In the genomic region with DNA sequence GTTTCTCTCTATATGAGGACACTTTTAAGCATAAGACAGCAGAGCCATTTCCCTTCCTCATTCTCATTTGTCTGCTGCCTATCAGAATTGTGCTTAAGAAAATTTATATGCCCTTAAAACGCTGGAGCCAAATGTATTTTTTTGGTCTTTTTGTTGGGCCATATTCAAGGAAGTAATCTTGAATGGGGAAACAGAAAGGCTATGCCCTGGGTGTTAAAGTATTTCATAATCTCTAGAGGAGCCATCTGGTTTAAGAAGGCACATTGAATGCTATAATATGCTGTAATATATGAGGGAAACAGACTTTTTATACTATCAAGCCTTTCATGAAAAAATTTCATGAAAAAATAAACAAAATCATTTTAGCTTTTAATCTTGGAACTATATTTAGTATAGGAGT, we compare ENCODE assay signal across 22 cellular contexts. TPM values are rescaled to one million over a fixed set of nuclear protein-coding genes. Genes with fewer than 3 reads are reported as not detected.
DNase-seq lines count a peak whose midpoint lies in the region; ATAC-seq, FAIRE-seq and TF ChIP-seq lines count a peak whose summit lies in the region.
"Had no signal": no experiment of that assay in that cellular context is flagged by ENCODE, and none has a peak within 500 bp of the region (broad histone marks: within the 10 kb centered on the region; RNA-seq: fewer than 3 reads in every experiment).

No MANE protein-coding gene starts in this region.

- peak in 1 of 2 donors; percentile 9 for TF ChIP-seq POLR2A in gastrocnemius medialis (IDR thresholded peaks at IDR 0.05)
- no peak for TF ChIP-seq POLR2A in H54 (IDR thresholded peaks at IDR 0.05; ENCODE audit: low read depth, low read length)

- H3K4me1 ChIP-seq in ACC112 (ENCODE audit: control insufficient read depth, insufficient read depth, low read length, unreplicated experiment) = peaks cover 20% of the 10 kb centered on the region
- H3K4me1 ChIP-seq in gastrocnemius medialis = peaks cover 3 to 4% of the 10 kb centered on the region in 2 donors
- no peaks in the 10 kb centered on the region for H3K4me1 ChIP-seq in mesendoderm (ENCODE audit: control insufficient read depth, low read depth, low read length)

- no peak overlapping the region for H3K56ac ChIP-seq in mesendoderm (ENCODE audit: low read length)

- no peaks in the 10 kb centered on the region for H3K27me3 ChIP-seq in ACC112 (ENCODE audit: insufficient read depth, low read length)
- no peaks in the 10 kb centered on the region for H3K27me3 ChIP-seq in gastrocnemius medialis
- H3K27me3 ChIP-seq in mesendoderm (ENCODE audit: insufficient read depth, low read length, poor library complexity) = no peaks in the 10 kb centered on the region
- H3K27me3 ChIP-seq: ovary had no signal

- in situ Hi-C loops in gastrocnemius medialis (cut with MboI; ENCODE audit: low sequenced_read_pairs in 4 of 4) = no loop called here

- no peak overlapping the region for H4K5ac ChIP-seq in mesendoderm (ENCODE audit: low read length)

- intact Hi-C loops in gastrocnemius medialis (cut with DNase I; ENCODE audit: low total_unique reads) = loop anchor here (5.0 kb wide), 1 partner anchor 75 kb away; no protein-coding TSS in a partner anchor

- H3K36me3 ChIP-seq in ACC112 (ENCODE audit: insufficient read depth, low read length) (no peaks in the 10 kb centered on the region), gastrocnemius medialis (no peaks in the 10 kb centered on the region), mesendoderm (ENCODE audit: control insufficient read depth, insufficient read depth, low read length) (no peaks in the 10 kb centered on the region)
- H3K36me3 ChIP-seq: ovary had no signal

- no peak overlapping the region for H2BK120ac ChIP-seq in mesendoderm (ENCODE audit: low read depth, low read length)

- no peak overlapping the region for H2AFZ ChIP-seq in ACC112 (ENCODE audit: low read length, unreplicated experiment)
- H2AFZ ChIP-seq: PC-9 had no signal

- no peaks in the 10 kb centered on the region for H3K79me1 ChIP-seq in mesendoderm (ENCODE audit: low read length)

- H3K4me3 ChIP-seq in ACC112 (ENCODE audit: low read depth, low read length) (peak overlapping the region; percentile 88), fibroblast of villous mesenchyme (ENCODE audit: low read depth, low read length) (no peak overlapping the region), gastrocnemius medialis (peak overlapping the region; percentile 51 to 61 (median 55)), mesendoderm (ENCODE audit: low read length) (no peak overlapping the region)
- H3K4me3 ChIP-seq: ovary, PC-9 had no signal

- H3K27ac ChIP-seq in ACC112 (ENCODE audit: low read depth, low read length) (peak overlapping the region; percentile 83), gastrocnemius medialis (peak overlapping the region; percentile 78 to 91 (median 84)), mesendoderm (ENCODE audit: low read depth, low read length) (no peak overlapping the region)
- H3K27ac ChIP-seq: ovary, PC-9 had no signal

- no peak overlapping the region for H3K23ac ChIP-seq in mesendoderm (ENCODE audit: low read length)

- no peak overlapping the region for H2AK5ac ChIP-seq in mesendoderm (ENCODE audit: low read length)

- no peak overlapping the region for H2BK5ac ChIP-seq in mesendoderm (ENCODE audit: low read length)

- no peak overlapping the region for H3K4ac ChIP-seq in mesendoderm (ENCODE audit: low read depth, low read length)

- no peak for TF ChIP-seq CTCF in fibroblast of villous mesenchyme (IDR thresholded peaks at IDR 0.05; ENCODE audit: insufficient read depth, low read depth, low read length)
- no peak for TF ChIP-seq CTCF in gastrocnemius medialis (IDR thresholded peaks at IDR 0.05 in 4 of 5, conservative IDR thresholded peaks at IDR 0.05 in 1 of 5)

- no CpG with 5 or more reads among the region's 1 CpG for WGBS in mesendoderm (ENCODE audit: extremely low coverage, insufficient coverage, low lambda C conversion rate)

- H4K8ac ChIP-seq in mesendoderm (ENCODE audit: low read depth, low read length) = no peak overlapping the region

- H3K9ac ChIP-seq in mesendoderm (ENCODE audit: low read length) = no peak overlapping the region
- H3K9ac ChIP-seq: SK-N-SH had no signal

- H3K79me2 ChIP-seq in ACC112 (ENCODE audit: control insufficient read depth, insufficient read depth, low read length, unreplicated experiment) (peaks cover 75% of the 10 kb centered on the region), mesendoderm (ENCODE audit: control insufficient read depth, insufficient read depth, low read length) (no peaks in the 10 kb centered on the region)

- FAIRE-seq in H54 (lab: Jason Lieb, UNC) = no peak
- FAIRE-seq: kidney had no signal

- no peak overlapping the region for H2BK15ac ChIP-seq in mesendoderm (replicated peaks; ENCODE audit: low read depth)

- H3K4me2 ChIP-seq in mesendoderm (ENCODE audit: low read length) = no peak overlapping the region
- H3K4me2 ChIP-seq: PC-9, SK-N-SH had no signal

- no peaks in the 10 kb centered on the region for H3K9me3 ChIP-seq in gastrocnemius medialis
- H3K9me3 ChIP-seq: ovary, SK-N-SH had no signal

- no peak for ATAC-seq in gastrocnemius medialis
- ATAC-seq: activated CD4-positive, CD25-positive, alpha-beta regulatory T cell treated with anti-CD3 and anti-CD28 coated beads, Interleukin-2, amount 50 U/mL, for 24 hours; activated naive CD8-positive, alpha-beta T cell treated with anti-CD3 and anti-CD28 coated beads, Interleukin-2, amount 50 U/mL, for 24 hours had no signal

- DNase-seq in RPMI7951 (ENCODE audit: low read depth) = peak; percentile 28
- peak; percentile 2 for DNase-seq in fibroblast of villous mesenchyme (ENCODE audit: low read depth)
- no peak for DNase-seq in gastrocnemius medialis
- DNase-seq in cortex of kidney (lab: John Stamatoyannopoulos, UW) = no peak
- no peak for DNase-seq in H54 (ENCODE audit: insufficient read length, low spot score)
- no peak for DNase-seq in mesendoderm
- DNase-seq in NCI-H524 treated with DMSO at 0.1 percent for 48 hours (lab: John Stamatoyannopoulos, UW) = no peak
- DNase-seq: activated naive CD8-positive, alpha-beta T cell treated with anti-CD3 and anti-CD28 coated beads, Interleukin-2, amount 50 U/mL, for 24 hours; CD4-positive, CD25-positive, alpha-beta regulatory T cell; central memory CD4-positive, alpha-beta T cell; hippocampal formation; Karpas-422; kidney; NCI-H1105 treated with DMSO at 0.1 percent for 48 hours; NCI-H2171; NCI-H69; ovary; PC-9; SK-N-SH; T1000 had no signal

- H3K18ac ChIP-seq in mesendoderm (ENCODE audit: low read length) = no peak overlapping the region

RNA-seq across cellular contexts. Expression of gene DMD, which starts 4.3 kb away (rescaled TPM):
- 2.0 and 2.1 TPM in 2 replicates for total RNA-seq in RPMI7951 (2014; rRNA removed; shearing (Covaris generic))
- 29.0 and 32.4 TPM in 2 replicates for total RNA-seq in fibroblast of villous mesenchyme
- 100 to 1,000 TPM in 2 of 4 donors, 10 to 100 TPM in 2; 53.5 to 201 (median 98.9) TPM for total RNA-seq in gastrocnemius medialis
- polyA plus RNA-seq in mesendoderm (2013, experiment 1 of 2) = 19.8 TPM
- 17.8 TPM for polyA plus RNA-seq in mesendoderm (2013, experiment 2 of 2)

Comparison
In these comparisons a context has a peak if more than half of its experiments do, and no peak if none do; other contexts are left out.
1. H3K4me3 ChIP-seq: peak in ACC112 (single experiment) and gastrocnemius medialis (4 of 4); none in fibroblast of villous mesenchyme (single experiment) and mesendoderm (single experiment).
2. DNase-seq: peak in RPMI7951 (single experiment) and fibroblast of villous mesenchyme (single experiment); none in gastrocnemius medialis (0 of 2), cortex of kidney (single experiment), H54 (single experiment), mesendoderm (single experiment) and NCI-H524 treated with DMSO at 0.1 percent for 48 hours (single experiment).